Comparison of ENCODE assay signal across 12 cellular contexts in genomic region chr6:42029062-42029685, GRCh38. TPM values are rescaled to one million over a fixed set of nuclear protein-coding genes. Genes with fewer than 3 reads are reported as not detected.
DNase-seq lines count a peak whose midpoint lies in the region; ATAC-seq, FAIRE-seq and TF ChIP-seq lines count a peak whose summit lies in the region.
"Had no signal": no experiment of that assay in that cellular context is flagged by ENCODE, and none has a peak within 500 bp of the region (broad histone marks: within the 10 kb centered on the region; RNA-seq: fewer than 3 reads in every experiment).

No MANE protein-coding gene starts in this region.

- H3K27me3 Mint-ChIP-seq in activated T-cell treated with anti-CD3 and anti-CD28 coated beads, Interleukin-2, amount 50 U/mL, for 72 hours (ENCODE audit: low read depth), result no peaks in the 10 kb centered on the region

- peaks cover 47% of the 10 kb centered on the region for H3K4me1 ChIP-seq in SJCRH30
- peaks cover 77% of the 10 kb centered on the region for H3K4me1 ChIP-seq in effector memory CD4-positive, alpha-beta T cell (ENCODE audit: control insufficient read depth, insufficient read depth, low read length, poor library complexity, severe bottlenecking)
- H3K4me1 ChIP-seq in spleen, result peaks cover 55 to 100% (median 94%) of the 10 kb centered on the region in 6 donors

- WGBS in spleen, 5 donors, result 88 to 97% (median 93%) methylated on average over 6 of the region's 6 CpGs

- no peak for TF ChIP-seq POLR2A in spleen (IDR thresholded peaks at IDR 0.05)
- no peak for TF ChIP-seq POLR2A in H54 (IDR thresholded peaks at IDR 0.05; ENCODE audit: low read depth, low read length)

- H3K27me3 ChIP-seq in SJCRH30, result no peaks in the 10 kb centered on the region
- H3K27me3 ChIP-seq in effector memory CD4-positive, alpha-beta T cell (replicated peaks; ENCODE audit: control insufficient read depth, insufficient read depth, low read length, poor library complexity, severe bottlenecking), result no peaks in the 10 kb centered on the region
- no peaks in the 10 kb centered on the region for H3K27me3 ChIP-seq in spleen (replicated peaks in 1 of 7)
- H3K27me3 ChIP-seq: cardiac muscle cell, tibial nerve had no signal

- H3K4me1 Mint-ChIP-seq in activated T-cell treated with anti-CD3 and anti-CD28 coated beads, Interleukin-2, amount 50 U/mL, for 72 hours (ENCODE audit: low read depth), result peaks cover 92% of the 10 kb centered on the region

- FAIRE-seq in H54 (lab: Jason Lieb, UNC), result no peak
- FAIRE-seq: islet of Langerhans had no signal

- H3K27ac ChIP-seq in SJCRH30 (peak overlapping the region; percentile 94), spleen (peak overlapping the region in 7 of 8 donors; percentile 72 to 93 (median 87))
- H3K27ac ChIP-seq in effector memory CD4-positive, alpha-beta T cell (ENCODE audit: insufficient read depth, low read length, poor library complexity, severe bottlenecking), result peak overlapping the region; percentile 69
- H3K27ac ChIP-seq: cardiac muscle cell had no signal

- H3K4me3 Mint-ChIP-seq in activated T-cell treated with anti-CD3 and anti-CD28 coated beads, Interleukin-2, amount 50 U/mL, for 72 hours, result peak overlapping the region; percentile 76 to 82

- peaks cover 2 to 8% of the 10 kb centered on the region in 2 donors for H3K36me3 Mint-ChIP-seq in activated T-cell treated with anti-CD3 and anti-CD28 coated beads, Interleukin-2, amount 50 U/mL, for 72 hours (ENCODE audit: insufficient read depth in 2 of 2)

- intact Hi-C loops in spleen (cut with DNase I; ENCODE audit: low total_unique reads), result no loop called here
- intact Hi-C loops in Right ventricle myocardium superior (cut with DNase I), result no loop called here

- no peaks in the 10 kb centered on the region for H3K9me3 Mint-ChIP-seq in activated T-cell treated with anti-CD3 and anti-CD28 coated beads, Interleukin-2, amount 50 U/mL, for 72 hours

- no peak for TF ChIP-seq CTCF in spleen (IDR thresholded peaks at IDR 0.05 in 8 of 11, conservative IDR thresholded peaks at IDR 0.05 in 3 of 11)

- DNase-seq in activated T-cell treated with anti-CD3 and anti-CD28 coated beads, Interleukin-2, amount 50 U/mL, for 72 hours, result no peak
- no peak for DNase-seq in activated T-cell treated with anti-CD3 and anti-CD28 coated beads for 4 hours
- DNase-seq in SJCRH30, result peak in 1 of 2 experiments; percentile 55
- DNase-seq in effector memory CD4-positive, alpha-beta T cell, result no peak
- DNase-seq in spleen, result peak; percentile 32
- no peak for DNase-seq in A172 (ENCODE audit: low spot score)
- DNase-seq in Right ventricle myocardium superior, result no peak
- no peak for DNase-seq in H54 (ENCODE audit: insufficient read length, low spot score)
- DNase-seq: psoas muscle had no signal

- no peak overlapping the region for H3K4me3 ChIP-seq in SJCRH30
- H3K4me3 ChIP-seq in effector memory CD4-positive, alpha-beta T cell (ENCODE audit: insufficient read depth, low read depth, low read length, poor library complexity, severe bottlenecking), result no peak overlapping the region
- H3K4me3 ChIP-seq in spleen, result peak overlapping the region in 1 of 8 donors; percentile 59
- H3K4me3 ChIP-seq: cardiac muscle cell, tibial nerve had no signal

- H3K36me3 ChIP-seq in SJCRH30 (no peaks in the 10 kb centered on the region), spleen (peaks cover 0 to 100% (median 7%) of the 10 kb centered on the region in 6 donors)
- H3K36me3 ChIP-seq in effector memory CD4-positive, alpha-beta T cell (ENCODE audit: control insufficient read depth, insufficient read depth, low read length), result peaks cover 50% of the 10 kb centered on the region
- H3K36me3 ChIP-seq: cardiac muscle cell had no signal

- no peaks in the 10 kb centered on the region for H3K9me3 ChIP-seq in SJCRH30 (replicated peaks)
- no peaks in the 10 kb centered on the region for H3K9me3 ChIP-seq in effector memory CD4-positive, alpha-beta T cell (ENCODE audit: control insufficient read depth, low read length)
- H3K9me3 ChIP-seq in spleen, result no peaks in the 10 kb centered on the region
- H3K9me3 ChIP-seq: psoas muscle, tibial nerve had no signal

- ATAC-seq in activated T-cell treated with anti-CD3 and anti-CD28 coated beads, Interleukin-2, amount 50 U/mL, for 72 hours (replicated peaks in 1 of 2), result no peak
- ATAC-seq in Right ventricle myocardium superior (ENCODE audit: poor library complexity), result no peak

- H3K27ac Mint-ChIP-seq in activated T-cell treated with anti-CD3 and anti-CD28 coated beads, Interleukin-2, amount 50 U/mL, for 72 hours, result peak overlapping the region; percentile 98

RNA-seq across cellular contexts. Expression of gene TAF8, which starts 21.1 kb away (rescaled TPM):
- total RNA-seq in activated T-cell treated with anti-CD3 and anti-CD28 coated beads, Interleukin-2, amount 50 U/mL, for 72 hours, result 10 to 100 TPM; 62.6 to 70.4 TPM
- total RNA-seq in SJCRH30 (2014; rRNA removed; shearing (Covaris generic)), result 37.0 and 43.1 TPM in 2 replicates
- total RNA-seq in spleen, result 10 to 100 TPM; 32.1 to 56.3 (median 38.8) TPM
- polyA plus RNA-seq in spleen, result 10 to 100 TPM in 1 of 3 donors, 1 to 10 TPM in 2; 8.2 to 12.5 (median 8.8) TPM
- total RNA-seq in A172 (2014; rRNA removed; shearing (Covaris generic)), result 14.5 and 20.4 TPM in 2 replicates
- 28.7 TPM for total RNA-seq in Right ventricle myocardium superior
